In the genomic region with DNA sequence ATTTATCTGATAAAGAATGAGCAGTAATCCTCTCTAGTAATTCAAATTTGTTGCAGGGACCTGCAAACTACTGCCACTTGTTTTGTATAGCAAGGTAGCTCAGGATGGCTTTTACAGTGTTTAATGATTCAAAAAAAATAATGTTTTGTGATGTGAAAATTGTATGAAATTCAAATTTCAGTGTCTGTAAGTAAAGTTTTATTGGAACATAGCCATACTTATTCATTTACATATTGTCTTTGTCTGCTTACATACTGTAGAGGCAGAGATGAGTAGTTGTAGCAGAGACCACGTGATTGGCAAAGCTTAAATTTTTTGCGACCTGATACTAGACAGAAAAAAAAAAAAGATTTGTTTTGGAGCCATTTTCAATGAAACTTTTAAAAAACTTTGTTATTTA, we compare ENCODE assay signal across 1 cellular context.
TF ChIP-seq lines count a peak whose summit lies in the region.

No MANE protein-coding gene starts in this region.

TF ChIP-seq in HCT116, 20 proteins besides CTCF, POLR2A, EP300 and RAD21:
- TF ChIP-seq, protein P1, sequence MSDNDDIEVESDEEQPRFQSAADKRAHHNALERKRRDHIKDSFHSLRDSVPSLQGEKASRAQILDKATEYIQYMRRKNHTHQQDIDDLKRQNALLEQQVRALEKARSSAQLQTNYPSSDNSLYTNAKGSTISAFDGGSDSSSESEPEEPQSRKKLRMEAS (IDR thresholded peaks at IDR 0.05), result no peak
- TF ChIP-seq, protein P2, sequence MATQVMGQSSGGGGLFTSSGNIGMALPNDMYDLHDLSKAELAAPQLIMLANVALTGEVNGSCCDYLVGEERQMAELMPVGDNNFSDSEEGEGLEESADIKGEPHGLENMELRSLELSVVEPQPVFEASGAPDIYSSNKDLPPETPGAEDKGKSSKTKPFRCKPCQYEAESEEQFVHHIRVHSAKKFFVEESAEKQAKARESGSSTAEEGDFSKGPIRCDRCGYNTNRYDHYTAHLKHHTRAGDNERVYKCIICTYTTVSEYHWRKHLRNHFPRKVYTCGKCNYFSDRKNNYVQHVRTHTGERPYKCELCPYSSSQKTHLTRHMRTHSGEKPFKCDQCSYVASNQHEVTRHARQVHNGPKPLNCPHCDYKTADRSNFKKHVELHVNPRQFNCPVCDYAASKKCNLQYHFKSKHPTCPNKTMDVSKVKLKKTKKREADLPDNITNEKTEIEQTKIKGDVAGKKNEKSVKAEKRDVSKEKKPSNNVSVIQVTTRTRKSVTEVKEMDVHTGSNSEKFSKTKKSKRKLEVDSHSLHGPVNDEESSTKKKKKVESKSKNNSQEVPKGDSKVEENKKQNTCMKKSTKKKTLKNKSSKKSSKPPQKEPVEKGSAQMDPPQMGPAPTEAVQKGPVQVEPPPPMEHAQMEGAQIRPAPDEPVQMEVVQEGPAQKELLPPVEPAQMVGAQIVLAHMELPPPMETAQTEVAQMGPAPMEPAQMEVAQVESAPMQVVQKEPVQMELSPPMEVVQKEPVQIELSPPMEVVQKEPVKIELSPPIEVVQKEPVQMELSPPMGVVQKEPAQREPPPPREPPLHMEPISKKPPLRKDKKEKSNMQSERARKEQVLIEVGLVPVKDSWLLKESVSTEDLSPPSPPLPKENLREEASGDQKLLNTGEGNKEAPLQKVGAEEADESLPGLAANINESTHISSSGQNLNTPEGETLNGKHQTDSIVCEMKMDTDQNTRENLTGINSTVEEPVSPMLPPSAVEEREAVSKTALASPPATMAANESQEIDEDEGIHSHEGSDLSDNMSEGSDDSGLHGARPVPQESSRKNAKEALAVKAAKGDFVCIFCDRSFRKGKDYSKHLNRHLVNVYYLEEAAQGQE (IDR thresholded peaks at IDR 0.05; ENCODE audit: low read depth), result no peak
- no peak for TF ChIP-seq ZFX (IDR thresholded peaks at IDR 0.05)
- TF ChIP-seq SIN3A (IDR thresholded peaks at IDR 0.05; ENCODE audit: low read depth), result no peak
- TF ChIP-seq SRF (IDR thresholded peaks at IDR 0.05; ENCODE audit: low read depth), result no peak
- TF ChIP-seq, protein P3, sequence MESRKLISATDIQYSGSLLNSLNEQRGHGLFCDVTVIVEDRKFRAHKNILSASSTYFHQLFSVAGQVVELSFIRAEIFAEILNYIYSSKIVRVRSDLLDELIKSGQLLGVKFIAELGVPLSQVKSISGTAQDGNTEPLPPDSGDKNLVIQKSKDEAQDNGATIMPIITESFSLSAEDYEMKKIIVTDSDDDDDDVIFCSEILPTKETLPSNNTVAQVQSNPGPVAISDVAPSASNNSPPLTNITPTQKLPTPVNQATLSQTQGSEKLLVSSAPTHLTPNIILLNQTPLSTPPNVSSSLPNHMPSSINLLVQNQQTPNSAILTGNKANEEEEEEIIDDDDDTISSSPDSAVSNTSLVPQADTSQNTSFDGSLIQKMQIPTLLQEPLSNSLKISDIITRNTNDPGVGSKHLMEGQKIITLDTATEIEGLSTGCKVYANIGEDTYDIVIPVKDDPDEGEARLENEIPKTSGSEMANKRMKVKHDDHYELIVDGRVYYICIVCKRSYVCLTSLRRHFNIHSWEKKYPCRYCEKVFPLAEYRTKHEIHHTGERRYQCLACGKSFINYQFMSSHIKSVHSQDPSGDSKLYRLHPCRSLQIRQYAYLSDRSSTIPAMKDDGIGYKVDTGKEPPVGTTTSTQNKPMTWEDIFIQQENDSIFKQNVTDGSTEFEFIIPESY (IDR thresholded peaks at IDR 0.05; ENCODE audit: extremely low read depth, insufficient replicate concordance, low read length), result no peak
- TF ChIP-seq CBX3 (IDR thresholded peaks at IDR 0.05; ENCODE audit: low read depth), result no peak
- no peak for TF ChIP-seq EZH2phosphoT487 (IDR thresholded peaks at IDR 0.05; ENCODE audit: borderline replicate concordance)
- TF ChIP-seq, protein P4, sequence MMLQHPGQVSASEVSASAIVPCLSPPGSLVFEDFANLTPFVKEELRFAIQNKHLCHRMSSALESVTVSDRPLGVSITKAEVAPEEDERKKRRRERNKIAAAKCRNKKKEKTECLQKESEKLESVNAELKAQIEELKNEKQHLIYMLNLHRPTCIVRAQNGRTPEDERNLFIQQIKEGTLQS (IDR thresholded peaks at IDR 0.05), result no peak
- no peak for TF ChIP-seq SP1 (IDR thresholded peaks at IDR 0.05; ENCODE audit: low read depth)
- TF ChIP-seq POLR2AphosphoS5 (IDR thresholded peaks at IDR 0.05; ENCODE audit: low read depth, low read length), result no peak
- TF ChIP-seq ZNF274 (IDR thresholded peaks at IDR 0.05; ENCODE audit: low read depth, low read length), result no peak
- TF ChIP-seq ELF1 (IDR thresholded peaks at IDR 0.05; ENCODE audit: borderline replicate concordance, low read depth), result no peak
- no peak for TF ChIP-seq EZH2 (IDR thresholded peaks at IDR 0.05)
- TF ChIP-seq FOSL1 (IDR thresholded peaks at IDR 0.05; ENCODE audit: low read depth), result no peak
- no peak for TF ChIP-seq TCF7L2 (IDR thresholded peaks at IDR 0.05; ENCODE audit: borderline replicate concordance, extremely low read depth, insufficient read depth, insufficient read length)
- TF ChIP-seq EGR1 (IDR thresholded peaks at IDR 0.05; ENCODE audit: low read depth), result no peak
